16 cellular contexts compared by ENCODE assay signal in the genomic region with DNA sequence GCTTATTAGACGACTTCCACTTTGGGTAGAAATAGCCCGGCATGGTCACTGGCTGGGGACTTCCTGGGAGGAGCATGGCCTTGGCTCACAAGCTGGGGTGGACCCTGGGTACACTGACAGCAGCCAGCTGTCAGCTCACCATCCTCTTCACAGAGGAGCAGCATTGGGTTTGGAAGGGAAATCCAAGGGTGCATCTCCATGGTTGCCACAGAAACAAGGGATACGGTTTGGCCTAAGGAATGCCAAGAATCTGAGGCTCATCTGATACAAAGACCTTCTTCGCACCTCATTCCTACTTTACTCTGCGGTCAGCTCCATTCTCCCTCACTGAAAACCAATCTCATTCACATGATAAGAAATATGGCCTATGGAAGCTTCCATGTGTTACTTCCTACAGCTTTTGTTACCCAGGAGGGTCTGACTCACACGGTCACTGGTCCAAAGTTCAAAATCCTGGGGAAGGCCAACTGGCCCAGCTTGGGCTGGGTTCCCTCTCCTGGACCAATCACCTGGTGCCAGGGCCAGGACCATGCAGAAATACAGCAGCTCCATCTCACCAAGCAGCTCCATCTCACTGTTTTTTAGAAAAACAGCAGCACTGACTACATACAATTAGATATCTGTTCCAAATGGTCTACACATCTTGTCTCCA. TPM values are rescaled to one million over a fixed set of nuclear protein-coding genes. Genes with fewer than 3 reads are reported as not detected.
DNase-seq lines count a peak whose midpoint lies in the region; ATAC-seq and TF ChIP-seq lines count a peak whose summit lies in the region.
"Had no signal": no experiment of that assay in that cellular context is flagged by ENCODE, and none has a peak within 500 bp of the region (broad histone marks: within the 10 kb centered on the region; RNA-seq: fewer than 3 reads in every experiment).

No MANE protein-coding gene starts in this region.

- H3K4me1 ChIP-seq in neural progenitor cell (peaks cover 8% of the 10 kb centered on the region), foreskin keratinocyte (no peaks in the 10 kb centered on the region)

- no peak overlapping the region for H3K4me2 ChIP-seq in neural progenitor cell

- no peak overlapping the region for H3K4me3 ChIP-seq in GM12865 (ENCODE audit: low read depth, low read length)
- no peak overlapping the region for H3K4me3 ChIP-seq in fibroblast of pulmonary artery (replicated peaks; ENCODE audit: low read depth, low read length)
- no peak overlapping the region for H3K4me3 ChIP-seq in neural progenitor cell

- H3F3A ChIP-seq in neural progenitor cell (ENCODE audit: low read depth), result no peaks in the 10 kb centered on the region

- H3K4me3 Mint-ChIP-seq in neural progenitor cell, result no peak overlapping the region
- H3K4me3 Mint-ChIP-seq: CD4-positive, alpha-beta T cell had no signal

- no peaks in the 10 kb centered on the region for H3K36me3 ChIP-seq in neural progenitor cell

- peaks cover 47% of the 10 kb centered on the region for H3K4me1 Mint-ChIP-seq in neural progenitor cell

- no peak for ATAC-seq in foreskin keratinocyte
- no peak for ATAC-seq in HG03039 (IDR thresholded peaks at IDR 0.05; ENCODE audit: unreplicated experiment)
- no peak for ATAC-seq in SK-N-SH treated with all-trans-retinoic acid at 6 μM for 48 hours

- H3K36me3 Mint-ChIP-seq in neural progenitor cell, result no peaks in the 10 kb centered on the region

- H3K79me2 ChIP-seq in neural progenitor cell (ENCODE audit: low read depth), result no peaks in the 10 kb centered on the region

- H3K27me3 ChIP-seq in neural progenitor cell (peaks cover 6% of the 10 kb centered on the region), foreskin keratinocyte (no peaks in the 10 kb centered on the region)

- no peak overlapping the region for H3K9ac ChIP-seq in neural progenitor cell

- H3K27ac ChIP-seq in neural progenitor cell (no peak overlapping the region), foreskin keratinocyte (no peak overlapping the region)

- H3K27me3 Mint-ChIP-seq in neural progenitor cell (ENCODE audit: insufficient read depth, low read depth), result peaks cover 9% of the 10 kb centered on the region

- DNase-seq in GM12865 (ENCODE audit: low read depth) (peak; percentile 20), RPMI8226 (peak; percentile 47), fibroblast of pulmonary artery (ENCODE audit: low read depth) (peak; percentile 10), neural progenitor cell (ENCODE audit: low spot score) (peak; percentile 47), foreskin keratinocyte (no peak)
- DNase-seq in activated CD4-positive, alpha-beta T cell treated with anti-CD3 and anti-CD28 coated beads, Interleukin-2, amount 50 U/mL, for 1 hour, result no peak
- DNase-seq: AML-193; CD4-positive, alpha-beta T cell; KG1; NCI-H1092; NCI-H187; NCI-H69; NK-92 treated with Interleukin-12 subunit alpha and Interleukin-12 subunit beta, amount 100 ng/mL, for 24 hours; OCI-M1 had no signal

- no peak overlapping the region for H2AFZ ChIP-seq in neural progenitor cell (replicated peaks)

- H3K27ac Mint-ChIP-seq in neural progenitor cell, result no peak overlapping the region
- H3K27ac Mint-ChIP-seq: CD4-positive, alpha-beta T cell had no signal

- H3K9me3 ChIP-seq in neural progenitor cell (ENCODE audit: low read depth), result no peaks in the 10 kb centered on the region

- TF ChIP-seq CTCF in GM12865 (IDR thresholded peaks at IDR 0.05; ENCODE audit: insufficient read depth, low read depth, low read length, missing control alignments) (no peak), fibroblast of pulmonary artery (IDR thresholded peaks at IDR 0.05; ENCODE audit: low read length, missing control alignments) (no peak), neural progenitor cell (IDR thresholded peaks at IDR 0.05) (no peak), foreskin keratinocyte (conservative IDR thresholded peaks at IDR 0.05) (no peak)

- H4K20me1 ChIP-seq in neural progenitor cell (ENCODE audit: low read depth), result no peaks in the 10 kb centered on the region

- peaks cover 5% of the 10 kb centered on the region for H3K9me3 Mint-ChIP-seq in neural progenitor cell
- H3K9me3 Mint-ChIP-seq: CD4-positive, alpha-beta T cell had no signal

TF ChIP-seq in SK-N-SH treated with all-trans-retinoic acid at 6 μM for 48 hours, 23 proteins besides CTCF, POLR2A, EP300 and RAD21:
- TF ChIP-seq PPARA (CRISPR knock-in tag; IDR thresholded peaks at IDR 0.05; ENCODE audit: borderline replicate concordance), result no peak
- TF ChIP-seq ZFP30 (CRISPR knock-in tag; IDR thresholded peaks at IDR 0.05), result no peak
- no peak for TF ChIP-seq ZNF565 (CRISPR knock-in tag; conservative IDR thresholded peaks at IDR 0.05; ENCODE audit: low read depth)
- TF ChIP-seq ZFP3 (CRISPR knock-in tag; IDR thresholded peaks at IDR 0.05), result no peak
- TF ChIP-seq ISL1 (CRISPR knock-in tag; IDR thresholded peaks at IDR 0.05), result no peak
- TF ChIP-seq BACH2 (CRISPR knock-in tag; IDR thresholded peaks at IDR 0.05; ENCODE audit: borderline replicate concordance), result no peak
- no peak for TF ChIP-seq ZNF8 (CRISPR knock-in tag; IDR thresholded peaks at IDR 0.05)

RNA-seq across cellular contexts. Expression of gene ZNF467, which starts 25.0 kb away (rescaled TPM):
- 0.17 and 1.7 TPM in 2 replicates for total RNA-seq in neural progenitor cell (ENCODE audit: low replicate concordance)
- total RNA-seq in foreskin keratinocyte, result 0.35 and 0.48 TPM in 2 replicates
- 0.48 and 0.66 TPM in 2 replicates for polyA plus RNA-seq in foreskin keratinocyte

Comparison
In these comparisons a context has a peak if more than half of its experiments do, and no peak if none do; other contexts are left out.
1. DNase-seq: peak in GM12865 (single experiment), RPMI8226 (single experiment), fibroblast of pulmonary artery (single experiment) and neural progenitor cell (single experiment); none in activated CD4-positive, alpha-beta T cell treated with anti-CD3 and anti-CD28 coated beads, Interleukin-2, amount 50 U/mL, for 1 hour (single experiment) and foreskin keratinocyte (0 of 2).